In genomic region chr19:926595-927043, GRCh38 we compare ENCODE assay signal across 8 cellular contexts. TPM values are rescaled to one million over a fixed set of nuclear protein-coding genes. Genes with fewer than 3 reads are reported as not detected.
DNase-seq lines count a peak whose midpoint lies in the region; ATAC-seq and TF ChIP-seq lines count a peak whose summit lies in the region.

No MANE protein-coding gene starts in this region.

- 0% methylated on average over 35 of the region's 35 CpGs for WGBS in HUES64

- CTCF ChIA-PET in Caco-2 (lab: Charles Lee): no interaction called here
- CTCF ChIA-PET in activated CD8-positive, alpha-beta T cell treated with anti-CD3 and anti-CD28 coated beads for 36 hours (lab: Charles Lee): no interaction called here

- ATAC-seq in activated CD8-positive, alpha-beta T cell treated with anti-CD3 and anti-CD28 coated beads for 36 hours: peak; percentile 18
- no peak for ATAC-seq in GM21390 (IDR thresholded peaks at IDR 0.05; ENCODE audit: unreplicated experiment)

- H3K27ac ChIP-seq in HUES64 (ENCODE audit: low read depth, low read length) (peak overlapping the region; percentile 80), parathyroid adenoma (peak overlapping the region; percentile 75)

- peak overlapping the region; percentile 85 for H3K4me3 Mint-ChIP-seq in Caco-2 (ENCODE audit: unreplicated experiment)
- peak overlapping the region; percentile 70 for H3K4me3 Mint-ChIP-seq in activated CD8-positive, alpha-beta T cell treated with anti-CD3 and anti-CD28 coated beads for 36 hours

- BruUV-seq in Caco-2 (replicated peaks; lab: Mats Ljungman, UMichigan): TSS peak; percentile 46

- peak overlapping the region; percentile 98 for H3K4me3 ChIP-seq in Caco-2 (ENCODE audit: low read depth, low read length)
- H3K4me3 ChIP-seq in HUES64 (ENCODE audit: low read length): peak overlapping the region; percentile 88
- H3K4me3 ChIP-seq in parathyroid adenoma (ENCODE audit: low read depth, low read length): peak overlapping the region; percentile 89

- no peak overlapping the region for H3K27ac Mint-ChIP-seq in Caco-2 (ENCODE audit: unreplicated experiment)
- no peak overlapping the region for H3K27ac Mint-ChIP-seq in activated CD8-positive, alpha-beta T cell treated with anti-CD3 and anti-CD28 coated beads for 36 hours

- H3K36me3 ChIP-seq in Caco-2 (ENCODE audit: control insufficient read depth, insufficient read depth, low read length) (peaks cover 3% of the 10 kb centered on the region), HUES64 (ENCODE audit: insufficient read depth, low read length) (peaks cover 16% of the 10 kb centered on the region), parathyroid adenoma (ENCODE audit: control insufficient read depth, insufficient read depth, low read length) (no peaks in the 10 kb centered on the region)

- TF ChIP-seq CTCF in Caco-2 (IDR thresholded peaks at IDR 0.05; ENCODE audit: insufficient read depth in 1 of 2, low read depth in 1 of 2, low read length in 1 of 2, severe bottlenecking in 1 of 2, unreplicated experiment in 1 of 2) (no peak), parathyroid adenoma (IDR thresholded peaks at IDR 0.05) (no peak)
- no peak for TF ChIP-seq CTCF in activated CD8-positive, alpha-beta T cell treated with anti-CD3 and anti-CD28 coated beads for 36 hours (IDR thresholded peaks at IDR 0.05)

- peak overlapping the region; percentile 88 for H3K9ac ChIP-seq in HUES64 (ENCODE audit: low read depth, low read length)
- no peak overlapping the region for H3K9ac ChIP-seq in parathyroid adenoma

- H3K9me3 ChIP-seq in Caco-2 (no peaks in the 10 kb centered on the region), HUES64 (ENCODE audit: insufficient read depth, low read depth, low read length) (no peaks in the 10 kb centered on the region), parathyroid adenoma (ENCODE audit: control insufficient read depth, low read length) (no peaks in the 10 kb centered on the region)

- no peaks in the 10 kb centered on the region for H3K9me3 Mint-ChIP-seq in Caco-2 (ENCODE audit: unreplicated experiment)
- H3K9me3 Mint-ChIP-seq in activated CD8-positive, alpha-beta T cell treated with anti-CD3 and anti-CD28 coated beads for 36 hours: no peaks in the 10 kb centered on the region

- intact Hi-C loops in Caco-2 (cut with micrococcal nuclease; ENCODE audit: unreplicated experiment): no loop called here
- intact Hi-C loops in activated CD8-positive, alpha-beta T cell treated with anti-CD3 and anti-CD28 coated beads for 36 hours (cut with micrococcal nuclease): loop anchor here (2.0 kb wide), 1 partner anchor 56 kb away; no protein-coding TSS in a partner anchor

- H3K4me1 Mint-ChIP-seq in Caco-2 (ENCODE audit: low read depth, unreplicated experiment): no peaks in the 10 kb centered on the region
- H3K4me1 Mint-ChIP-seq in activated CD8-positive, alpha-beta T cell treated with anti-CD3 and anti-CD28 coated beads for 36 hours (ENCODE audit: low read depth): peaks cover 12% of the 10 kb centered on the region

- peaks cover 34% of the 10 kb centered on the region for H3K36me3 Mint-ChIP-seq in Caco-2 (ENCODE audit: insufficient read depth, unreplicated experiment)
- H3K36me3 Mint-ChIP-seq in activated CD8-positive, alpha-beta T cell treated with anti-CD3 and anti-CD28 coated beads for 36 hours (ENCODE audit: low read depth): no peaks in the 10 kb centered on the region

- H3K27me3 ChIP-seq in Caco-2 (replicated peaks; ENCODE audit: control insufficient read depth, insufficient read depth, low read length): no peaks in the 10 kb centered on the region
- H3K27me3 ChIP-seq in HUES64 (ENCODE audit: insufficient read depth, low read length): no peaks in the 10 kb centered on the region
- H3K27me3 ChIP-seq in parathyroid adenoma (ENCODE audit: control insufficient read depth, insufficient read depth, low read length): no peaks in the 10 kb centered on the region

- DNase-seq in Caco-2 (no peak), germinal center (ENCODE audit: low spot score) (peak; percentile 83), NCI-H128 (lab: John Stamatoyannopoulos, UW; ENCODE audit: unreplicated experiment) (no peak), COR-L47 (lab: John Stamatoyannopoulos, UW) (no peak)
- DNase-seq in activated CD8-positive, alpha-beta T cell treated with anti-CD3 and anti-CD28 coated beads for 36 hours: peak; percentile 91

- peak overlapping the region; percentile 87 for H3K4me2 ChIP-seq in parathyroid adenoma (ENCODE audit: low read length)

- H3K4me1 ChIP-seq in Caco-2: peaks cover 37% of the 10 kb centered on the region
- H3K4me1 ChIP-seq in HUES64 (ENCODE audit: insufficient read depth, low read length): peaks cover 5% of the 10 kb centered on the region
- peaks cover 12% of the 10 kb centered on the region for H3K4me1 ChIP-seq in parathyroid adenoma

- POLR2A ChIA-PET in Caco-2 (lab: Charles Lee): interaction anchor here (1.0 kb wide), 1 partner anchor 30 kb away, joined by 6 read pairs; no protein-coding TSS in a partner anchor
- POLR2A ChIA-PET in activated CD8-positive, alpha-beta T cell treated with anti-CD3 and anti-CD28 coated beads for 36 hours (lab: Charles Lee): interaction anchor here (0.6 kb wide), 1 partner anchor 72 kb away, joined by 3 read pairs; no protein-coding TSS in a partner anchor

- H3K79me2 ChIP-seq in parathyroid adenoma: no peaks in the 10 kb centered on the region

- peak overlapping the region; percentile 52 for H2AFZ ChIP-seq in parathyroid adenoma

- H3K27me3 Mint-ChIP-seq in Caco-2 (ENCODE audit: insufficient read depth, unreplicated experiment): no peaks in the 10 kb centered on the region
- no peaks in the 10 kb centered on the region for H3K27me3 Mint-ChIP-seq in activated CD8-positive, alpha-beta T cell treated with anti-CD3 and anti-CD28 coated beads for 36 hours

RNA-seq across cellular contexts. Expression of gene ARID3A, which starts 0.8 kb away (rescaled TPM):
- 217 and 239 TPM in 2 replicates for total RNA-seq in Caco-2 (2022)
- 44.2 TPM for polyA plus RNA-seq in HUES64 (2013, experiment 1 of 2)
- 51.5 TPM for polyA plus RNA-seq in HUES64 (2013, experiment 2 of 2)
- 10 to 100 TPM; 18.7 to 22.1 TPM for total RNA-seq in activated CD8-positive, alpha-beta T cell treated with anti-CD3 and anti-CD28 coated beads for 36 hours

RNA-seq across cellular contexts. Expression of gene KISS1R, which starts 9.5 kb away (rescaled TPM):
- 13.0 and 16.6 TPM in 2 replicates for total RNA-seq in Caco-2 (2022)
- polyA plus RNA-seq in HUES64 (2013, experiment 1 of 2): 0.75 TPM
- 1.3 TPM for polyA plus RNA-seq in HUES64 (2013, experiment 2 of 2)
- 10 to 100 TPM; 14.0 to 15.5 TPM for total RNA-seq in activated CD8-positive, alpha-beta T cell treated with anti-CD3 and anti-CD28 coated beads for 36 hours

RNA-seq across cellular contexts. Expression of gene R3HDM4, which starts 13.6 kb away (rescaled TPM):
- 57.7 and 60.4 TPM in 2 replicates for total RNA-seq in Caco-2 (2022)
- polyA plus RNA-seq in HUES64 (2013, experiment 1 of 2): 44.1 TPM
- 48.1 TPM for polyA plus RNA-seq in HUES64 (2013, experiment 2 of 2)
- 10 to 100 TPM; 58.4 to 61.5 TPM for total RNA-seq in activated CD8-positive, alpha-beta T cell treated with anti-CD3 and anti-CD28 coated beads for 36 hours

RNA-seq across cellular contexts. Expression of gene RNU6-9, which starts 33.3 kb away (rescaled TPM):
- not detected in 2 replicates for total RNA-seq in Caco-2 (2022)
- under 0.01 TPM for polyA plus RNA-seq in HUES64 (2013, experiment 1 of 2)
- polyA plus RNA-seq in HUES64 (2013, experiment 2 of 2): under 0.01 TPM
- total RNA-seq in activated CD8-positive, alpha-beta T cell treated with anti-CD3 and anti-CD28 coated beads for 36 hours: not detected

RNA-seq across cellular contexts. Expression of gene MED16, which starts 33.6 kb away (rescaled TPM):
- total RNA-seq in Caco-2 (2022): 64.3 and 69.1 TPM in 2 replicates
- 53.6 TPM for polyA plus RNA-seq in HUES64 (2013, experiment 1 of 2)
- 56.6 TPM for polyA plus RNA-seq in HUES64 (2013, experiment 2 of 2)
- 10 to 100 TPM; 37.6 to 37.8 TPM for total RNA-seq in activated CD8-positive, alpha-beta T cell treated with anti-CD3 and anti-CD28 coated beads for 36 hours

Comparison
In these comparisons a context has a peak if more than half of its experiments do, and no peak if none do; other contexts are left out.
1. DNase-seq: peak in activated CD8-positive, alpha-beta T cell treated with anti-CD3 and anti-CD28 coated beads for 36 hours (single experiment) and germinal center (single experiment); none in Caco-2 (0 of 2), NCI-H128 (single experiment) and COR-L47 (single experiment).
2. Peak in every context shown above with its lines, with median percentiles within 50 percentile points of each other: H3K4me3 ChIP-seq.